26 cellular contexts compared by ENCODE assay signal in genomic region chr22:29272624-29273023, GRCh38. TPM values are rescaled to one million over a fixed set of nuclear protein-coding genes. Genes with fewer than 3 reads are reported as not detected.
DNase-seq lines count a peak whose midpoint lies in the region; TF ChIP-seq lines count a peak whose summit lies in the region.
"Had no signal": no experiment of that assay in that cellular context is flagged by ENCODE, and none has a peak within 500 bp of the region (broad histone marks: within the 10 kb centered on the region; RNA-seq: fewer than 3 reads in every experiment).

No MANE protein-coding gene starts in this region.

- no peak overlapping the region for H3K9ac ChIP-seq in trophoblast cell (ENCODE audit: low read length)

- no peak overlapping the region for H2BK120ac ChIP-seq in trophoblast cell (ENCODE audit: insufficient read depth, low read length, poor library complexity)

- no peaks in the 10 kb centered on the region for H3K9me3 ChIP-seq in trophoblast cell (ENCODE audit: insufficient read depth, low read depth, low read length)
- H3K9me3 ChIP-seq: BE2C, upper lobe of right lung had no signal

- H3K36me3 ChIP-seq in trophoblast cell (ENCODE audit: control insufficient read depth in 1 of 2, insufficient read depth in 2 of 2, low read length in 2 of 2) = peaks cover 10 to 22% of the 10 kb centered on the region in 2 experiments

- H3K4ac ChIP-seq in trophoblast cell (ENCODE audit: low read depth, low read length) = peak overlapping the region; percentile 96

- H2AK5ac ChIP-seq in trophoblast cell (ENCODE audit: low read length) = no peak overlapping the region

- H4K8ac ChIP-seq in trophoblast cell (ENCODE audit: low read depth, low read length) = no peak overlapping the region

- H3K27ac Mint-ChIP-seq in HFFc6 (no peak overlapping the region), brain (peak overlapping the region in 2 of 5 experiments; percentile 21 to 78)

- H3K9me3 Mint-ChIP-seq in HFFc6 = no peaks in the 10 kb centered on the region
- peaks cover 0 to 5% (median 0%) of the 10 kb centered on the region in 5 experiments for H3K9me3 Mint-ChIP-seq in brain
- H3K9me3 Mint-ChIP-seq: activated CD4-positive, alpha-beta T cell treated with anti-CD3 and anti-CD28 coated beads, Interleukin-2, amount 10 ng/mL, durations not matched to agents 24 days and 14 days had no signal

- H3K36me3 Mint-ChIP-seq in HFFc6 (ENCODE audit: low read depth) = peaks cover 87% of the 10 kb centered on the region
- H3K36me3 Mint-ChIP-seq in brain = peaks cover 83% of the 10 kb centered on the region

- H3K4me1 Mint-ChIP-seq in HFFc6 (ENCODE audit: low read depth) (peaks cover 79% of the 10 kb centered on the region), brain (peaks cover 82% of the 10 kb centered on the region)

- no peak overlapping the region for H4K12ac ChIP-seq in trophoblast cell (ENCODE audit: low read depth, low read length)

- H3K79me1 ChIP-seq in trophoblast cell (ENCODE audit: low read length) = peaks cover 14% of the 10 kb centered on the region

- H3K27me3 ChIP-seq in trophoblast cell (ENCODE audit: insufficient read depth, low read length) = no peaks in the 10 kb centered on the region
- H3K27me3 ChIP-seq: BE2C, upper lobe of right lung had no signal

- no peak overlapping the region for H4K91ac ChIP-seq in trophoblast cell (ENCODE audit: low read depth, low read length)

- no peak overlapping the region for H3K18ac ChIP-seq in trophoblast cell (ENCODE audit: low read length)

- H3K4me2 ChIP-seq in trophoblast cell (ENCODE audit: low read length) = no peak overlapping the region

- H3K79me2 ChIP-seq in trophoblast cell (ENCODE audit: control insufficient read depth, insufficient read depth, low read length, poor library complexity) = peaks cover 29% of the 10 kb centered on the region

- H3K4me3 Mint-ChIP-seq in HFFc6 (peak overlapping the region; percentile 95; the same call in 1 of the 2 replicates), brain (peak overlapping the region in 3 of 5 experiments; percentile 92 to 98 (median 95))

- H3K4me3 ChIP-seq in trophoblast cell (ENCODE audit: low read depth, low read length) = no peak overlapping the region
- H3K4me3 ChIP-seq: lung, upper lobe of right lung had no signal

- no peak for TF ChIP-seq CTCF in HFFc6 (IDR thresholded peaks at IDR 0.05)
- no peak for TF ChIP-seq CTCF in brain (conservative IDR thresholded peaks at IDR 0.05)

- no peak overlapping the region for H2BK12ac ChIP-seq in trophoblast cell (ENCODE audit: low read length)

- DNase-seq in activated effector memory CD4-positive, alpha-beta T cell treated with anti-CD3 and anti-CD28 coated beads, Interleukin-2, amount 50 U/mL, for 16 hours = peak; percentile 27
- DNase-seq in activated effector memory CD4-positive, alpha-beta T cell treated with Interleukin-2 at 50 U/mL for 16 hours = no peak
- DNase-seq in HFFc6 (no peak), trophoblast cell (no peak), middle frontal gyrus (ENCODE audit: extremely low spot score, low spot score) (no peak), RKO (ENCODE audit: low spot score) (no peak), NOMO-1 treated with DMSO at 0.1 percent for 48 hours (lab: John Stamatoyannopoulos, UW; ENCODE audit: unreplicated experiment) (no peak)
- DNase-seq: activated CD4-positive, alpha-beta T cell treated with anti-CD3 and anti-CD28 coated beads, Interleukin-2, amount 10 ng/mL, durations not matched to agents 24 days and 14 days; amygdala; BE2C; H9; Karpas-422; kidney; NCI-H1048; NCI-H1694 treated with DMSO at 0.1 percent for 48 hours; NCI-H2171 treated with DMSO at 0.1 percent for 48 hours; NCI-H526; RPMI8226; small intestine; stimulated activated CD4-positive, alpha-beta T cell treated with anti-CD3 and anti-CD28 coated beads, Interleukin-2, amount 100 ng/mL, for 24 hours; substantia nigra; upper lobe of right lung had no signal

- no peak overlapping the region for H2BK5ac ChIP-seq in trophoblast cell (ENCODE audit: low read depth, low read length, poor library complexity)

- no peak overlapping the region for H3K14ac ChIP-seq in trophoblast cell (ENCODE audit: low read length)

- peaks cover 0 to 6% of the 10 kb centered on the region in 2 experiments for H3K4me1 ChIP-seq in trophoblast cell (ENCODE audit: control insufficient read depth in 1 of 2, insufficient read depth in 2 of 2, low read length in 2 of 2)
- H3K4me1 ChIP-seq: BE2C had no signal

- peaks cover 4% of the 10 kb centered on the region for H3K27me3 Mint-ChIP-seq in HFFc6 (ENCODE audit: insufficient read depth)
- peaks cover 10% of the 10 kb centered on the region for H3K27me3 Mint-ChIP-seq in brain

- no peak overlapping the region for H3K23ac ChIP-seq in trophoblast cell (ENCODE audit: low read length)

- WGBS in trophoblast cell (ENCODE audit: extremely low coverage, insufficient coverage, insufficient read length) = no CpG with 5 or more reads among the region's 2 CpGs

- no peak overlapping the region for H2AFZ ChIP-seq in trophoblast cell (ENCODE audit: insufficient read depth, low read length, poor library complexity)

- H3K27ac ChIP-seq in trophoblast cell (ENCODE audit: low read depth, low read length) = no peak overlapping the region
- H3K27ac ChIP-seq: upper lobe of right lung had no signal

RNA-seq across cellular contexts. Expression of gene EWSR1, which starts 4.6 kb away (rescaled TPM):
- total RNA-seq in HFFc6 (2021; fragmentation: NEBNext Ultra II Directional; extraction: Animal tissue kit (Norgen Biotek cat#: 25700)) = 100 to 1,000 TPM; 200 to 291 (median 270) TPM
- 173 TPM for polyA plus RNA-seq in brain (ENCODE audit: insufficient read depth, low read depth, low replicate concordance)
- 256 and 260 TPM in 2 replicates for polyA plus RNA-seq in trophoblast cell (2013)

RNA-seq across cellular contexts. Expression of gene RHBDD3, which starts 4.8 kb away (rescaled TPM):
- total RNA-seq in HFFc6 (2021; fragmentation: NEBNext Ultra II Directional; extraction: Animal tissue kit (Norgen Biotek cat#: 25700)) = 10 to 100 TPM; 19.4 to 24.0 (median 21.0) TPM
- polyA plus RNA-seq in brain (ENCODE audit: insufficient read depth, low read depth, low replicate concordance) = 20.4 TPM
- polyA plus RNA-seq in trophoblast cell (2013) = 25.9 and 28.0 TPM in 2 replicates

RNA-seq across cellular contexts. Expression of gene GAS2L1, which starts 33.8 kb away (rescaled TPM):
- 10 to 100 TPM; 40.5 to 48.8 (median 43.3) TPM for total RNA-seq in HFFc6 (2021; fragmentation: NEBNext Ultra II Directional; extraction: Animal tissue kit (Norgen Biotek cat#: 25700))
- 20.4 TPM for polyA plus RNA-seq in brain (ENCODE audit: insufficient read depth, low read depth, low replicate concordance)
- 14.6 and 14.7 TPM in 2 replicates for polyA plus RNA-seq in trophoblast cell (2013)

RNA-seq across cellular contexts. Expression of gene RASL10A, which starts 42.9 kb away (rescaled TPM):
- under 1 TPM in 2 of 6 experiments, not detected in 4; 0.24 to 0.28 TPM for total RNA-seq in HFFc6 (2021; fragmentation: NEBNext Ultra II Directional; extraction: Animal tissue kit (Norgen Biotek cat#: 25700))
- polyA plus RNA-seq in brain (ENCODE audit: insufficient read depth, low read depth, low replicate concordance) = 6.5 TPM
- polyA plus RNA-seq in trophoblast cell (2013) = 1.1 and 1.2 TPM in 2 replicates
- total RNA-seq: fibroblast of lung, SK-MEL-5 had no signal
- polyA plus RNA-seq: fibroblast of lung had no signal
